Comparison of ENCODE assay signal across 22 cellular contexts in the genomic region with DNA sequence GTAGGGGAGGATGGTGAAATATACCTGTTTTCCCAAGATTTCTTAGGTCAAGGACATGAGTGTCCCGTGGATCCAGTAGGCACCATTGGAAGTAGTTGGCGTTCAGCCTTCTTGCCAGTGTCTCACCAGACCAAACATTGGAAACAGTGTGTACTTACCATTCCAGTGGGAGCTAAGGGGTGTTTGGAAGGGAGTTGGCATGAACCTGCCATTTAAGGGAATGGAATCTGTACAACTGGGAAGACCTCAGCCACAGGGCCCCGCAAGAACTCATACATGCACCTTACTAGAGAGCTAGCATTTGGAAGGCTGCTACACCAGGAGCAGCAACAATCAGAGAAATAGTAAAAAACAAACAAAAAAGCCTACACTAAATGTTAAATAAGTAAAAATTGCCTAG. TPM values are rescaled to one million over a fixed set of nuclear protein-coding genes. Genes with fewer than 3 reads are reported as not detected.
DNase-seq lines count a peak whose midpoint lies in the region; ATAC-seq and TF ChIP-seq lines count a peak whose summit lies in the region.
"Had no signal": no experiment of that assay in that cellular context is flagged by ENCODE, and none has a peak within 500 bp of the region (broad histone marks: within the 10 kb centered on the region; RNA-seq: fewer than 3 reads in every experiment).

No MANE protein-coding gene starts in this region.

- H3K4me3 ChIP-seq in cardiac muscle cell (no peak overlapping the region), right cardiac atrium (ENCODE audit: low read length) (no peak overlapping the region), stomach (no peak overlapping the region)
- H3K4me3 ChIP-seq: BLaER1, MG63, SJSA1 had no signal

- no peak for TF ChIP-seq CTCF in cardiac muscle cell (IDR thresholded peaks at IDR 0.05; ENCODE audit: low read depth, low read length)
- no peak for TF ChIP-seq CTCF in stomach (IDR thresholded peaks at IDR 0.05)

- no peaks in the 10 kb centered on the region for H3K4me1 Mint-ChIP-seq in stimulated activated naive CD8-positive, alpha-beta T cell treated with anti-CD3 and anti-CD28 coated beads, Interleukin-15, Interleukin-2, amounts not matched to agents 100 ng/mL and 50 ng/mL, for 24 hours (ENCODE audit: low read depth)

- TF ChIP-seq EP300 in stomach (IDR thresholded peaks at IDR 0.05), result no peak

- peaks cover 52% of the 10 kb centered on the region for H3K36me3 Mint-ChIP-seq in stimulated activated naive CD8-positive, alpha-beta T cell treated with anti-CD3 and anti-CD28 coated beads, Interleukin-15, Interleukin-2, amounts not matched to agents 100 ng/mL and 50 ng/mL, for 24 hours (ENCODE audit: low read depth)

- peak overlapping the region; percentile 0 for H3K27ac Mint-ChIP-seq in stimulated activated naive CD8-positive, alpha-beta T cell treated with anti-CD3 and anti-CD28 coated beads, Interleukin-15, Interleukin-2, amounts not matched to agents 100 ng/mL and 50 ng/mL, for 24 hours
- H3K27ac Mint-ChIP-seq: CD4-positive, alpha-beta T cell had no signal

- no peak for TF ChIP-seq POLR2A in stomach (IDR thresholded peaks at IDR 0.05)

- H3K27me3 Mint-ChIP-seq in stimulated activated naive CD8-positive, alpha-beta T cell treated with anti-CD3 and anti-CD28 coated beads, Interleukin-15, Interleukin-2, amounts not matched to agents 100 ng/mL and 50 ng/mL, for 24 hours, result no peaks in the 10 kb centered on the region
- H3K27me3 Mint-ChIP-seq: CD4-positive, alpha-beta T cell had no signal

- no peak for ATAC-seq in stimulated activated naive CD8-positive, alpha-beta T cell treated with anti-CD3 and anti-CD28 coated beads, Interleukin-15, Interleukin-2, amounts not matched to agents 100 U/mL and 50 U/mL, for 24 hours
- ATAC-seq in right cardiac atrium (peak; percentile 32 to 66), GM18909 (IDR thresholded peaks at IDR 0.05; ENCODE audit: poor library complexity, unreplicated experiment) (no peak)
- ATAC-seq: HCT116, PC-3 had no signal

- H3K27me3 ChIP-seq in cardiac muscle cell (no peaks in the 10 kb centered on the region), right cardiac atrium (ENCODE audit: control insufficient read depth, insufficient read depth) (no peaks in the 10 kb centered on the region), stomach (no peaks in the 10 kb centered on the region)
- H3K27me3 ChIP-seq: BLaER1, MG63, SJSA1 had no signal

- H3K36me3 ChIP-seq in cardiac muscle cell (peaks cover 41% of the 10 kb centered on the region), stomach (peaks cover 36 to 73% (median 65%) of the 10 kb centered on the region in 4 donors)

- no peaks in the 10 kb centered on the region for H3K9me3 Mint-ChIP-seq in stimulated activated naive CD8-positive, alpha-beta T cell treated with anti-CD3 and anti-CD28 coated beads, Interleukin-15, Interleukin-2, amounts not matched to agents 100 ng/mL and 50 ng/mL, for 24 hours
- H3K9me3 Mint-ChIP-seq: CD4-positive, alpha-beta T cell had no signal

- no peak for DNase-seq in stimulated activated naive CD8-positive, alpha-beta T cell treated with anti-CD3 and anti-CD28 coated beads, Interleukin-15, Interleukin-2, amounts not matched to agents 100 U/mL and 50 U/mL, for 24 hours
- peak in 1 of 2 donors; percentile 20 for DNase-seq in cardiac muscle cell (ENCODE audit: low read depth in 1 of 2, low spot score in 1 of 2)
- DNase-seq in right cardiac atrium, result no peak
- DNase-seq in DMS53 treated with DMSO at 0.1 percent for 48 hours (lab: John Stamatoyannopoulos, UW; ENCODE audit: unreplicated experiment), result no peak
- DNase-seq in stomach, result no peak
- no peak for DNase-seq in iPS-NIHi7 (ENCODE audit: extremely low spot score)
- DNase-seq: CD4-positive, alpha-beta T cell; KG1; MG63; NCI-H1105 treated with DMSO at 0.1 percent for 48 hours; NCI-H146; NCI-H1930; NCI-H2107; NCI-H446; NCI-H524 treated with DMSO at 0.1 percent for 48 hours; NCI-H774; PC-3 had no signal

- peak overlapping the region; percentile 96 for H3K27ac ChIP-seq in cardiac muscle cell
- H3K27ac ChIP-seq in right cardiac atrium (ENCODE audit: low read length), result no peak overlapping the region
- no peak overlapping the region for H3K27ac ChIP-seq in stomach
- H3K27ac ChIP-seq: BLaER1, SJSA1 had no signal

- WGBS in right cardiac atrium, result 83% methylated on average over 3 of the region's 3 CpGs
- 86 to 97% (median 95%) methylated on average over 3 of the region's 3 CpGs for WGBS in stomach, 5 donors

- H3K9me3 ChIP-seq in cardiac muscle cell (ENCODE audit: low read depth) (no peaks in the 10 kb centered on the region), right cardiac atrium (ENCODE audit: control insufficient read depth, low read length) (no peaks in the 10 kb centered on the region), stomach (no peaks in the 10 kb centered on the region)
- H3K9me3 ChIP-seq: BLaER1, MG63, SJSA1 had no signal

- H3K4me3 Mint-ChIP-seq in stimulated activated naive CD8-positive, alpha-beta T cell treated with anti-CD3 and anti-CD28 coated beads, Interleukin-15, Interleukin-2, amounts not matched to agents 100 ng/mL and 50 ng/mL, for 24 hours, result no peak overlapping the region
- H3K4me3 Mint-ChIP-seq: CD4-positive, alpha-beta T cell had no signal

- intact Hi-C loops in right cardiac atrium (cut with DNase I), result no loop called here
- intact Hi-C loops in stomach (cut with DNase I; ENCODE audit: low total_unique reads), result no loop called here

- H3K4me1 ChIP-seq in cardiac muscle cell (ENCODE audit: low read depth), result peaks cover 20% of the 10 kb centered on the region
- peaks cover 4% of the 10 kb centered on the region for H3K4me1 ChIP-seq in right cardiac atrium (ENCODE audit: control insufficient read depth, insufficient read depth, low read length)
- H3K4me1 ChIP-seq in stomach, result peaks cover 0 to 7% (median 0%) of the 10 kb centered on the region in 4 donors
- H3K4me1 ChIP-seq: SJSA1 had no signal

RNA-seq across cellular contexts. Expression of a gene that starts 12.7 kb away (rescaled TPM):
- total RNA-seq in cardiac muscle cell (252 and 394 TPM in 2 replicates), right cardiac atrium (100 to 1,000 TPM; 554 to 718 (median 650) TPM), stomach (100 to 1,000 TPM in 2 of 5 donors, 10 to 100 TPM in 2, 1 to 10 TPM in 1; 4.3 to 155 (median 83.5) TPM)
- polyA plus RNA-seq in cardiac muscle cell (903 and 1,079 TPM in 2 replicates), right cardiac atrium (2,294 TPM), stomach (100 to 1,000 TPM; 391 to 471 (median 470) TPM)

RNA-seq across cellular contexts. Expression of a gene that starts 12.8 kb away (rescaled TPM):
- total RNA-seq in cardiac muscle cell (18.5 and 18.6 TPM in 2 replicates), right cardiac atrium (10 to 100 TPM; 17.7 to 22.3 (median 20.5) TPM), stomach (10 to 100 TPM in 2 of 5 donors, 1 to 10 TPM in 3; 6.4 to 47.0 (median 8.2) TPM)
- polyA plus RNA-seq in cardiac muscle cell (18.3 and 20.4 TPM in 2 replicates), right cardiac atrium (9.8 TPM), stomach (1 to 10 TPM; 6.8 to 8.7 (median 7.5) TPM)

Comparison
In these comparisons a context has a peak if more than half of its experiments do, and no peak if none do; other contexts are left out.
1. ATAC-seq: peak in right cardiac atrium (2 of 2); none in stimulated activated naive CD8-positive, alpha-beta T cell treated with anti-CD3 and anti-CD28 coated beads, Interleukin-15, Interleukin-2, amounts not matched to agents 100 U/mL and 50 U/mL, for 24 hours (single experiment) and GM18909 (single experiment).